ENCODE assay signal across 1 cellular context in genomic region chr17:29445844-29446243, GRCh38.
TF ChIP-seq lines count a peak whose summit lies in the region.

No MANE protein-coding gene starts in this region.

TF ChIP-seq in WTC11, 78 proteins besides CTCF, POLR2A, EP300 and RAD21 (continued from another document):
- no peak for TF ChIP-seq ARID4B (CRISPR knock-in tag; IDR thresholded peaks at IDR 0.05; ENCODE audit: borderline replicate concordance)
